ENCODE assay signal across 18 cellular contexts in the genomic region with DNA sequence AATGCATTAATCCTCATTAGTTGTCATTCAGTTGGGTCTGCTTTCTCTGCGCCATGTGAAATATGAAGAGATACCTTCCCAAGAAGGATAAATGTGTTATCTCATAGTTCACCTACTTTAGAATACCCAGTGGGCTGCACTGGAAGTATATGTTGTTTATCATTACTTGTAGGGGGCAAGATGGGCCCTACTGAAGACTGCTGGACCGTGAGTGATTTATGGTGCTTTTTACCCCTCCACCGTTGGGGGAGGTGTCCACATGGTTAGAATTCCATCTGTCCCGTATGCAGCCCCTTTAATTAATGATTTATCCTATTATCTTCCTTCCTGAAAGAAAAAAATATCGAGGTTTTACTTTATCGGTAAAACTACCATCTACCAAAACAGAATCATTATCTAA.
"Had no signal": no experiment of that assay in that cellular context is flagged by ENCODE, and none has a peak within 500 bp of the region (broad histone marks: within the 10 kb centered on the region; RNA-seq: fewer than 3 reads in every experiment).

No MANE protein-coding gene starts in this region.

- H3K27ac ChIP-seq: adrenal gland, ascending aorta, brain microvascular endothelial cell, esophagus squamous epithelium, gastrocnemius medialis, parathyroid adenoma, tibial artery had no signal

- H3K36me3 Mint-ChIP-seq: stimulated activated effector memory CD8-positive, alpha-beta T cell treated with anti-CD3 and anti-CD28 coated beads, Interleukin-12 subunit alpha, Interleukin-12 subunit beta, amount 100 ng/mL, for 72 hours had no signal

- H3K27me3 ChIP-seq: adrenal gland, ascending aorta, brain microvascular endothelial cell, esophagus squamous epithelium, gastrocnemius medialis, right lobe of liver, tibial artery had no signal

- H3K27me3 Mint-ChIP-seq: activated naive CD4-positive, alpha-beta T cell treated with anti-CD3 and anti-CD28 coated beads, Interleukin-2, amount 10 ng/mL, durations not matched to agents 7 days and 5 days had no signal

- H3K4me1 Mint-ChIP-seq: stimulated activated effector memory CD8-positive, alpha-beta T cell treated with anti-CD3 and anti-CD28 coated beads, Interleukin-12 subunit alpha, Interleukin-12 subunit beta, amount 100 ng/mL, for 72 hours had no signal

- H3K27ac Mint-ChIP-seq: stimulated activated effector memory CD8-positive, alpha-beta T cell treated with anti-CD3 and anti-CD28 coated beads, Interleukin-12 subunit alpha, Interleukin-12 subunit beta, amount 100 ng/mL, for 72 hours; stimulated activated naive CD8-positive, alpha-beta T cell treated with anti-CD3 and anti-CD28 coated beads, Interleukin-15, amount 100 ng/mL, for 72 hours had no signal

- H3K9me3 Mint-ChIP-seq: activated T-helper 2 cell treated with anti-CD3 and anti-CD28 coated beads, Interferon-gamma antibody, Interleukin-2, Interleukin-4, amounts not matched to agents 10 μg/mL and 5 μg/mL and 100 μg/mL, durations not matched to agents 14 hours and 24 hours and 36 hours had no signal

- DNase-seq: activated naive CD4-positive, alpha-beta T cell treated with anti-CD3 and anti-CD28 coated beads, Interleukin-2, amount 10 ng/mL, durations not matched to agents 7 days and 5 days; adrenal gland; brain microvascular endothelial cell; caudate nucleus; effector memory CD4-positive, alpha-beta T cell; esophagus squamous epithelium; gastrocnemius medialis; hippocampal formation; nucleus accumbens; right lobe of liver; stimulated activated CD4-positive, alpha-beta T cell treated with anti-CD3 and anti-CD28 coated beads, Interleukin-1b, Interleukin-23, amount 100 ng/mL, for 48 hours; stimulated activated naive CD8-positive, alpha-beta T cell treated with anti-CD3 and anti-CD28 coated beads, Interleukin-15, amount 100 ng/mL, for 72 hours; tibial artery had no signal

- H3K4me1 ChIP-seq: ascending aorta, gastrocnemius medialis, parathyroid adenoma, tibial artery had no signal

- H3K9me3 ChIP-seq: adrenal gland, ascending aorta, gastrocnemius medialis, right lobe of liver, tibial artery had no signal

- H3K36me3 ChIP-seq: adrenal gland, ascending aorta, brain microvascular endothelial cell, esophagus squamous epithelium, gastrocnemius medialis, right lobe of liver, tibial artery had no signal

- H3K4me3 Mint-ChIP-seq: activated naive CD4-positive, alpha-beta T cell treated with anti-CD3 and anti-CD28 coated beads, Interleukin-2, amount 10 ng/mL, durations not matched to agents 7 days and 5 days; stimulated activated effector memory CD8-positive, alpha-beta T cell treated with anti-CD3 and anti-CD28 coated beads, Interleukin-12 subunit alpha, Interleukin-12 subunit beta, amount 100 ng/mL, for 72 hours; stimulated activated naive CD8-positive, alpha-beta T cell treated with anti-CD3 and anti-CD28 coated beads, Interleukin-15, amount 100 ng/mL, for 72 hours had no signal

- H3K4me3 ChIP-seq: adrenal gland, ascending aorta, esophagus squamous epithelium, gastrocnemius medialis, right lobe of liver, skin epidermis, tibial artery had no signal
